ENCODE assay signal across 10 cellular contexts in genomic region chr15:85708402-85708932, GRCh38.
DNase-seq lines count a peak whose midpoint lies in the region; ATAC-seq and TF ChIP-seq lines count a peak whose summit lies in the region.
"Had no signal": no experiment of that assay in that cellular context is flagged by ENCODE, and none has a peak within 500 bp of the region (broad histone marks: within the 10 kb centered on the region; RNA-seq: fewer than 3 reads in every experiment).

No MANE protein-coding gene starts in this region.

- no peak for TF ChIP-seq CTCF in DOHH2 (IDR thresholded peaks at IDR 0.05; ENCODE audit: low read depth, low read length, poor library complexity, severe bottlenecking)
- TF ChIP-seq CTCF in activated CD8-positive, alpha-beta T cell treated with anti-CD3 and anti-CD28 coated beads for 36 hours (IDR thresholded peaks at IDR 0.05): no peak
- no peak for TF ChIP-seq CTCF in heart left ventricle (IDR thresholded peaks at IDR 0.05)

- ATAC-seq in activated CD8-positive, alpha-beta T cell treated with anti-CD3 and anti-CD28 coated beads for 36 hours: no peak
- ATAC-seq in heart left ventricle (peak; percentile 16 to 69 (median 49)), HG02870 (IDR thresholded peaks at IDR 0.05; ENCODE audit: unreplicated experiment) (no peak), GM18502 (IDR thresholded peaks at IDR 0.05; ENCODE audit: poor library complexity, unreplicated experiment) (no peak), HG02678 (IDR thresholded peaks at IDR 0.05; ENCODE audit: unreplicated experiment) (no peak)

- no peak overlapping the region for H3K4me3 ChIP-seq in DOHH2 (ENCODE audit: low read length)
- peak overlapping the region in 5 of 12 donors; percentile 13 to 42 (median 38) for H3K4me3 ChIP-seq in heart left ventricle
- H3K4me3 ChIP-seq in rectal smooth muscle tissue (ENCODE audit: low read length): no peak overlapping the region

- peaks cover 59% of the 10 kb centered on the region for H3K79me2 ChIP-seq in DOHH2 (ENCODE audit: control insufficient read depth, low read length)

- intact Hi-C loops in activated CD8-positive, alpha-beta T cell treated with anti-CD3 and anti-CD28 coated beads for 36 hours (cut with micrococcal nuclease): loop anchor here (5.0 to 10.0 kb wide), 2 partner anchors 91 to 224 kb away; no protein-coding TSS in a partner anchor
- intact Hi-C loops in heart left ventricle (cut with DNase I): loop anchor here in 7 of 10 donors (5.0 to 10.0 kb wide), 7 partner anchors 84 to 374 kb away; no protein-coding TSS in a partner anchor

- H3K36me3 ChIP-seq in DOHH2 (ENCODE audit: control insufficient read depth, low read length) (peaks cover 78% of the 10 kb centered on the region), heart left ventricle (peaks cover 0 to 64% (median 54%) of the 10 kb centered on the region in 9 donors), rectal smooth muscle tissue (ENCODE audit: control insufficient read depth, insufficient read depth, low read length) (peaks cover 17% of the 10 kb centered on the region)

- no peak for DNase-seq in activated CD8-positive, alpha-beta T cell treated with anti-CD3 and anti-CD28 coated beads for 36 hours
- DNase-seq in heart left ventricle (no peak), DMS53 (lab: John Stamatoyannopoulos, UW) (no peak)
- DNase-seq: aorta had no signal

- no peaks in the 10 kb centered on the region for H3K9me3 Mint-ChIP-seq in activated CD8-positive, alpha-beta T cell treated with anti-CD3 and anti-CD28 coated beads for 36 hours

- H3F3A ChIP-seq in DOHH2 (ENCODE audit: control insufficient read depth, insufficient read depth): peaks cover 25% of the 10 kb centered on the region

- H3K4me2 ChIP-seq in DOHH2 (ENCODE audit: low read length): no peak overlapping the region

- no peak for TF ChIP-seq POLR2A in heart left ventricle (IDR thresholded peaks at IDR 0.05)

- CTCF ChIA-PET in activated CD8-positive, alpha-beta T cell treated with anti-CD3 and anti-CD28 coated beads for 36 hours (lab: Charles Lee): interaction anchor here (1.1 to 2.2 kb wide), 4 partner anchors 15 to 92 kb away, joined by 3 to 9 read pairs (median 4); no protein-coding TSS in a partner anchor

- peak overlapping the region; percentile 78 for H3K4me3 Mint-ChIP-seq in activated CD8-positive, alpha-beta T cell treated with anti-CD3 and anti-CD28 coated beads for 36 hours

- POLR2A ChIA-PET in activated CD8-positive, alpha-beta T cell treated with anti-CD3 and anti-CD28 coated beads for 36 hours (lab: Charles Lee): interaction anchor here (1.3 kb wide), 1 partner anchor 18 kb away, joined by 4 read pairs; no protein-coding TSS in a partner anchor

- H3K4me1 Mint-ChIP-seq in activated CD8-positive, alpha-beta T cell treated with anti-CD3 and anti-CD28 coated beads for 36 hours (ENCODE audit: low read depth): peaks cover 77% of the 10 kb centered on the region

- peak overlapping the region; percentile 97 for H3K27ac Mint-ChIP-seq in activated CD8-positive, alpha-beta T cell treated with anti-CD3 and anti-CD28 coated beads for 36 hours

- H3K27me3 Mint-ChIP-seq in activated CD8-positive, alpha-beta T cell treated with anti-CD3 and anti-CD28 coated beads for 36 hours: no peaks in the 10 kb centered on the region

- WGBS in heart left ventricle, 4 donors: 30 to 48% (median 32%) methylated on average over 6 of the region's 6 CpGs

- H3K9me3 ChIP-seq in DOHH2 (ENCODE audit: control insufficient read depth, insufficient read depth, low read length): no peaks in the 10 kb centered on the region
- no peaks in the 10 kb centered on the region for H3K9me3 ChIP-seq in heart left ventricle

- no peak overlapping the region for H3K9ac ChIP-seq in rectal smooth muscle tissue (ENCODE audit: low read length)

- no peaks in the 10 kb centered on the region for H4K20me1 ChIP-seq in DOHH2 (ENCODE audit: control insufficient read depth, insufficient read depth, low read depth, low read length)

- H3K4me1 ChIP-seq in DOHH2 (ENCODE audit: control insufficient read depth, low read length): peaks cover 63% of the 10 kb centered on the region
- H3K4me1 ChIP-seq in heart left ventricle: peaks cover 0 to 79% (median 55%) of the 10 kb centered on the region in 12 donors
- H3K4me1 ChIP-seq in rectal smooth muscle tissue (ENCODE audit: control insufficient read depth, insufficient read depth, low read length): peaks cover 15% of the 10 kb centered on the region

- H3K27ac ChIP-seq in DOHH2 (ENCODE audit: low read depth, low read length) (peak overlapping the region; percentile 89), heart left ventricle (peak overlapping the region; percentile 70 to 97 (median 86)), rectal smooth muscle tissue (ENCODE audit: low read depth, low read length) (peak overlapping the region; percentile 44)
- H3K27ac ChIP-seq: HL-60 had no signal

- H3K36me3 Mint-ChIP-seq in activated CD8-positive, alpha-beta T cell treated with anti-CD3 and anti-CD28 coated beads for 36 hours (ENCODE audit: low read depth): peaks cover 53% of the 10 kb centered on the region

- no peaks in the 10 kb centered on the region for H3K9me2 ChIP-seq in DOHH2 (replicated peaks; ENCODE audit: control insufficient read depth, low read length)

- H3K27me3 ChIP-seq in DOHH2 (ENCODE audit: control insufficient read depth, low read length) (no peaks in the 10 kb centered on the region), heart left ventricle (no peaks in the 10 kb centered on the region), rectal smooth muscle tissue (ENCODE audit: control insufficient read depth, insufficient read depth, low read length) (no peaks in the 10 kb centered on the region)

Comparison
In these comparisons a context has a peak if more than half of its experiments do, and no peak if none do; other contexts are left out.
1. ATAC-seq: peak in heart left ventricle (4 of 4); none in activated CD8-positive, alpha-beta T cell treated with anti-CD3 and anti-CD28 coated beads for 36 hours (single experiment), HG02870 (single experiment), GM18502 (single experiment) and HG02678 (single experiment).
2. Peak in every context shown above with its lines, with median percentiles within 50 percentile points of each other: H3K27ac ChIP-seq.